Comparison of ENCODE assay signal across 9 cellular contexts in genomic region chr14:92600318-92601053, GRCh38.
DNase-seq lines count a peak whose midpoint lies in the region; ATAC-seq and TF ChIP-seq lines count a peak whose summit lies in the region.
"Had no signal": no experiment of that assay in that cellular context is flagged by ENCODE, and none has a peak within 500 bp of the region (broad histone marks: within the 10 kb centered on the region; RNA-seq: fewer than 3 reads in every experiment).

No MANE protein-coding gene starts in this region.

- ATAC-seq in SK-N-SH treated with all-trans-retinoic acid at 6 μM for 48 hours (peak; percentile 75), GM18870 (IDR thresholded peaks at IDR 0.05; ENCODE audit: unreplicated experiment) (no peak)

- no peak overlapping the region for H3K4me3 ChIP-seq in fibroblast of pulmonary artery (replicated peaks; ENCODE audit: low read depth, low read length)

- DNase-seq in SIG-M5 treated with dmso at 0.1 percent for 504 hours (lab: John Stamatoyannopoulos, UW; ENCODE audit: unreplicated experiment) = peak; percentile 49
- DNase-seq in SIG-M5 (lab: John Stamatoyannopoulos, UW) = no peak
- DNase-seq in fibroblast of pulmonary artery (ENCODE audit: low read depth) = peak; percentile 80
- peak; percentile 68 for DNase-seq in stromal cell of bone marrow (ENCODE audit: low read depth)
- no peak for DNase-seq in D341Med (ENCODE audit: low spot score)
- DNase-seq in NCI-H2196 (lab: John Stamatoyannopoulos, UW; ENCODE audit: unreplicated experiment) = no peak
- DNase-seq: activated T-cell treated with anti-CD3 and anti-CD28 coated beads, Interleukin-2, amount 50 U/mL, for 4 hours had no signal

- TF ChIP-seq CTCF in fibroblast of pulmonary artery (IDR thresholded peaks at IDR 0.05; ENCODE audit: low read length, missing control alignments) = peak; percentile 7

TF ChIP-seq in SK-N-SH treated with all-trans-retinoic acid at 6 μM for 48 hours, 23 proteins besides CTCF, POLR2A, EP300 and RAD21:
- no peak for TF ChIP-seq ZNF70 (CRISPR knock-in tag; IDR thresholded peaks at IDR 0.05)
- TF ChIP-seq CSDC2 (CRISPR knock-in tag; IDR thresholded peaks at IDR 0.05) = no peak
- TF ChIP-seq ISL1 (CRISPR knock-in tag; IDR thresholded peaks at IDR 0.05) = no peak
- TF ChIP-seq TCF4 (CRISPR knock-in tag; IDR thresholded peaks at IDR 0.05; ENCODE audit: borderline replicate concordance) = no peak
- TF ChIP-seq SNAI2 (CRISPR knock-in tag; IDR thresholded peaks at IDR 0.05) = no peak
- no peak for TF ChIP-seq ESRRG (CRISPR knock-in tag; IDR thresholded peaks at IDR 0.05)
- TF ChIP-seq ZNF8 (CRISPR knock-in tag; IDR thresholded peaks at IDR 0.05) = no peak
- no peak for TF ChIP-seq BACH2 (CRISPR knock-in tag; IDR thresholded peaks at IDR 0.05; ENCODE audit: borderline replicate concordance)
- TF ChIP-seq, protein P1, sequence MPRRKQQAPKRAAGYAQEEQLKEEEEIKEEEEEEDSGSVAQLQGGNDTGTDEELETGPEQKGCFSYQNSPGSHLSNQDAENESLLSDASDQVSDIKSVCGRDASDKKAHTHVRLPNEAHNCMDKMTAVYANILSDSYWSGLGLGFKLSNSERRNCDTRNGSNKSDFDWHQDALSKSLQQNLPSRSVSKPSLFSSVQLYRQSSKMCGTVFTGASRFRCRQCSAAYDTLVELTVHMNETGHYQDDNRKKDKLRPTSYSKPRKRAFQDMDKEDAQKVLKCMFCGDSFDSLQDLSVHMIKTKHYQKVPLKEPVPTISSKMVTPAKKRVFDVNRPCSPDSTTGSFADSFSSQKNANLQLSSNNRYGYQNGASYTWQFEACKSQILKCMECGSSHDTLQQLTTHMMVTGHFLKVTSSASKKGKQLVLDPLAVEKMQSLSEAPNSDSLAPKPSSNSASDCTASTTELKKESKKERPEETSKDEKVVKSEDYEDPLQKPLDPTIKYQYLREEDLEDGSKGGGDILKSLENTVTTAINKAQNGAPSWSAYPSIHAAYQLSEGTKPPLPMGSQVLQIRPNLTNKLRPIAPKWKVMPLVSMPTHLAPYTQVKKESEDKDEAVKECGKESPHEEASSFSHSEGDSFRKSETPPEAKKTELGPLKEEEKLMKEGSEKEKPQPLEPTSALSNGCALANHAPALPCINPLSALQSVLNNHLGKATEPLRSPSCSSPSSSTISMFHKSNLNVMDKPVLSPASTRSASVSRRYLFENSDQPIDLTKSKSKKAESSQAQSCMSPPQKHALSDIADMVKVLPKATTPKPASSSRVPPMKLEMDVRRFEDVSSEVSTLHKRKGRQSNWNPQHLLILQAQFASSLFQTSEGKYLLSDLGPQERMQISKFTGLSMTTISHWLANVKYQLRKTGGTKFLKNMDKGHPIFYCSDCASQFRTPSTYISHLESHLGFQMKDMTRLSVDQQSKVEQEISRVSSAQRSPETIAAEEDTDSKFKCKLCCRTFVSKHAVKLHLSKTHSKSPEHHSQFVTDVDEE (CRISPR knock-in tag; IDR thresholded peaks at IDR 0.05) = no peak
- no peak for TF ChIP-seq ZNF565 (CRISPR knock-in tag; conservative IDR thresholded peaks at IDR 0.05; ENCODE audit: low read depth)
- no peak for TF ChIP-seq PPARA (CRISPR knock-in tag; IDR thresholded peaks at IDR 0.05; ENCODE audit: borderline replicate concordance)
- no peak for TF ChIP-seq ZFP3 (CRISPR knock-in tag; IDR thresholded peaks at IDR 0.05)
- no peak for TF ChIP-seq ZC3H10 (CRISPR knock-in tag; IDR thresholded peaks at IDR 0.05)
- TF ChIP-seq OSR1 (CRISPR knock-in tag; IDR thresholded peaks at IDR 0.05) = no peak
- no peak for TF ChIP-seq RARB (CRISPR knock-in tag; IDR thresholded peaks at IDR 0.05)
- no peak for TF ChIP-seq TOX (CRISPR knock-in tag; IDR thresholded peaks at IDR 0.05; ENCODE audit: borderline replicate concordance)

Comparison
In these comparisons a context has a peak if more than half of its experiments do, and no peak if none do; other contexts are left out.
1. DNase-seq: peak in SIG-M5 treated with dmso at 0.1 percent for 504 hours (single experiment), fibroblast of pulmonary artery (single experiment) and stromal cell of bone marrow (single experiment); none in SIG-M5 (single experiment), D341Med (single experiment) and NCI-H2196 (single experiment).